12 cellular contexts compared by ENCODE assay signal in the genomic region with DNA sequence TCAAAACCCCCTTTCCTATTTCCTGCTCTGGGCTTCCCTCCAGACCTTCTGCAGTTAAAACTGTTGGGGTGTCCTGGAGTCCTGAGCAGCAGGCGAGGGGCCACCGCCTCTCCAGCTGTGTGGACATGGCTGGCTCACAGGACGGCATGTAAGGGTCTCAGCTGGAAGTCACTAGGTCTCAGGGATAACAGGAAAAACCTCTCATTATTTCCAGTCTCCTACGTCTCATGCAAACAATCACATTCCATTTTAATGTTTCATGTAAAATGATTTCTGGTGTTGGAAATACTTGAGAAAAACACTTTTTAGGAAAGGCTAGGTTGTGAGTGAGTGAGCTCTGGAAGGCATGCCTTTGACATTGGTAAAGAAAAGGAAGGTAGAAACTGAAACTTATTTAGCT.
A peak's percentile ranks its signal among the peaks of the same experiment; 100 is the strongest.
DNase-seq lines count a peak whose midpoint lies in the region; ATAC-seq and TF ChIP-seq lines count a peak whose summit lies in the region.
"Had no signal": no experiment of that assay in that cellular context is flagged by ENCODE, and none has a peak within 500 bp of the region (broad histone marks: within the 10 kb centered on the region; RNA-seq: fewer than 3 reads in every experiment).

No MANE protein-coding gene starts in this region.

- no peak for ATAC-seq in HG03039 (IDR thresholded peaks at IDR 0.05; ENCODE audit: unreplicated experiment)
- ATAC-seq: activated naive CD4-positive, alpha-beta T cell treated with anti-CD3 and anti-CD28 coated beads, Interleukin-2, amount 50 U/mL, for 72 hours had no signal

- TF ChIP-seq CTCF in cardiac fibroblast (IDR thresholded peaks at IDR 0.05; ENCODE audit: low read depth, low read length) (no peak), nephron progenitor cell (IDR thresholded peaks at IDR 0.05) (no peak), endothelial cell (IDR thresholded peaks at IDR 0.05; ENCODE audit: unreplicated experiment) (no peak)

- H3K9me3 Mint-ChIP-seq in nephron progenitor cell, result no peaks in the 10 kb centered on the region
- no peaks in the 10 kb centered on the region for H3K9me3 Mint-ChIP-seq in activated naive CD4-positive, alpha-beta T cell treated with anti-CD3 and anti-CD28 coated beads for 36 hours
- H3K9me3 Mint-ChIP-seq in endothelial cell (ENCODE audit: unreplicated experiment), result no peaks in the 10 kb centered on the region
- H3K9me3 Mint-ChIP-seq: activated naive CD4-positive, alpha-beta T cell treated with anti-CD3 and anti-CD28 coated beads, Interleukin-2, amount 50 U/mL, for 72 hours; immature natural killer cell had no signal

- H3K4me3 ChIP-seq in cardiac fibroblast (replicated peaks in 1 of 2; ENCODE audit: low read depth in 2 of 2, low read length in 2 of 2), result no peak overlapping the region

- H3K27me3 Mint-ChIP-seq in nephron progenitor cell (ENCODE audit: low read depth, poor library complexity) (peaks cover 6% of the 10 kb centered on the region), endothelial cell (ENCODE audit: unreplicated experiment) (peaks cover 19% of the 10 kb centered on the region)
- no peaks in the 10 kb centered on the region for H3K27me3 Mint-ChIP-seq in activated naive CD4-positive, alpha-beta T cell treated with anti-CD3 and anti-CD28 coated beads for 36 hours (ENCODE audit: low read depth)

- H3K4me3 Mint-ChIP-seq in nephron progenitor cell, result peak overlapping the region; percentile 48
- H3K4me3 Mint-ChIP-seq in activated naive CD4-positive, alpha-beta T cell treated with anti-CD3 and anti-CD28 coated beads for 36 hours, result no peak overlapping the region
- no peak overlapping the region for H3K4me3 Mint-ChIP-seq in endothelial cell (ENCODE audit: unreplicated experiment)
- H3K4me3 Mint-ChIP-seq: immature natural killer cell had no signal

- intact Hi-C loops in activated naive CD4-positive, alpha-beta T cell treated with anti-CD3 and anti-CD28 coated beads for 36 hours (cut with micrococcal nuclease), result no loop called here

- DNase-seq in AG08396 (ENCODE audit: low spot score) (peak; percentile 51), cardiac fibroblast (ENCODE audit: low read depth in 2 of 2) (peak; percentile 57 to 60), nephron progenitor cell (no peak), endothelial cell (ENCODE audit: low spot score) (no peak), D341Med (ENCODE audit: low spot score) (no peak)
- no peak for DNase-seq in activated naive CD4-positive, alpha-beta T cell treated with anti-CD3 and anti-CD28 coated beads for 36 hours
- DNase-seq: immature natural killer cell, midbrain, NCI-H345 had no signal

- CTCF ChIA-PET in activated naive CD4-positive, alpha-beta T cell treated with anti-CD3 and anti-CD28 coated beads for 36 hours (lab: Charles Lee), result interaction anchor here (0.6 to 1.9 kb wide), 2 partner anchors 9 to 698 kb away, joined by 3 to 6 read pairs; no protein-coding TSS in a partner anchor

- no peak for TF ChIP-seq RAD21 in Ishikawa (IDR thresholded peaks at IDR 0.05; ENCODE audit: low read depth)

- H3K27ac Mint-ChIP-seq in nephron progenitor cell, result peak overlapping the region; percentile 99
- no peak overlapping the region for H3K27ac Mint-ChIP-seq in activated naive CD4-positive, alpha-beta T cell treated with anti-CD3 and anti-CD28 coated beads for 36 hours
- H3K27ac Mint-ChIP-seq in endothelial cell (ENCODE audit: unreplicated experiment), result no peak overlapping the region
- H3K27ac Mint-ChIP-seq: activated naive CD4-positive, alpha-beta T cell treated with anti-CD3 and anti-CD28 coated beads, Interleukin-2, amount 50 U/mL, for 72 hours; immature natural killer cell had no signal

- peaks cover 97% of the 10 kb centered on the region for H3K4me1 Mint-ChIP-seq in nephron progenitor cell
- peaks cover 8% of the 10 kb centered on the region for H3K4me1 Mint-ChIP-seq in activated naive CD4-positive, alpha-beta T cell treated with anti-CD3 and anti-CD28 coated beads for 36 hours (ENCODE audit: low read depth)
- H3K4me1 Mint-ChIP-seq in endothelial cell (ENCODE audit: unreplicated experiment), result peaks cover 32% of the 10 kb centered on the region

- no peak for TF ChIP-seq EP300 in Ishikawa (IDR thresholded peaks at IDR 0.05; ENCODE audit: borderline replicate concordance)

- H3K36me3 Mint-ChIP-seq in nephron progenitor cell (ENCODE audit: low read depth), result peaks cover 21% of the 10 kb centered on the region
- no peaks in the 10 kb centered on the region for H3K36me3 Mint-ChIP-seq in activated naive CD4-positive, alpha-beta T cell treated with anti-CD3 and anti-CD28 coated beads for 36 hours (ENCODE audit: low read depth)
- no peaks in the 10 kb centered on the region for H3K36me3 Mint-ChIP-seq in endothelial cell (ENCODE audit: low read depth, unreplicated experiment)
- H3K36me3 Mint-ChIP-seq: activated naive CD4-positive, alpha-beta T cell treated with anti-CD3 and anti-CD28 coated beads, Interleukin-2, amount 50 U/mL, for 72 hours; immature natural killer cell had no signal

TF ChIP-seq in Ishikawa, 13 proteins besides CTCF, POLR2A, EP300 and RAD21:
- TF ChIP-seq TCF12 (IDR thresholded peaks at IDR 0.05; ENCODE audit: low read depth), result 0 out of 2 replicates have a peak, but pooled peaks have one; percentile 19
- peak; percentile 40; the same call in 1 of the 2 replicates for TF ChIP-seq TEAD4 (IDR thresholded peaks at IDR 0.05)
- no peak for TF ChIP-seq YY1 (IDR thresholded peaks at IDR 0.05; ENCODE audit: low read depth)
- TF ChIP-seq NFIC (IDR thresholded peaks at IDR 0.05), result no peak
- TF ChIP-seq, protein P1, sequence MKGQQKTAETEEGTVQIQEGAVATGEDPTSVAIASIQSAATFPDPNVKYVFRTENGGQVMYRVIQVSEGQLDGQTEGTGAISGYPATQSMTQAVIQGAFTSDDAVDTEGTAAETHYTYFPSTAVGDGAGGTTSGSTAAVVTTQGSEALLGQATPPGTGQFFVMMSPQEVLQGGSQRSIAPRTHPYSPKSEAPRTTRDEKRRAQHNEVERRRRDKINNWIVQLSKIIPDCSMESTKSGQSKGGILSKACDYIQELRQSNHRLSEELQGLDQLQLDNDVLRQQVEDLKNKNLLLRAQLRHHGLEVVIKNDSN (IDR thresholded peaks at IDR 0.05), result no peak
TF ChIP-seq in Ishikawa: peak in this region for 2.

Comparison
In these comparisons a context has a peak if more than half of its experiments do, and no peak if none do; other contexts are left out.
1. DNase-seq: peak in AG08396 (single experiment) and cardiac fibroblast (2 of 2); none in nephron progenitor cell (single experiment), activated naive CD4-positive, alpha-beta T cell treated with anti-CD3 and anti-CD28 coated beads for 36 hours (single experiment), endothelial cell (single experiment) and D341Med (single experiment).